ENCODE assay signal across 12 cellular contexts in genomic region chr15:95975212-95975611, GRCh38.
DNase-seq lines count a peak whose midpoint lies in the region; ATAC-seq, FAIRE-seq and TF ChIP-seq lines count a peak whose summit lies in the region.
"Had no signal": no experiment of that assay in that cellular context is flagged by ENCODE, and none has a peak within 500 bp of the region (broad histone marks: within the 10 kb centered on the region; RNA-seq: fewer than 3 reads in every experiment).

No MANE protein-coding gene starts in this region.

- no peaks in the 10 kb centered on the region for H3K79me2 ChIP-seq in GM12878 (ENCODE audit: control insufficient read depth, insufficient read depth, low read length)

- peak; percentile 31 for ATAC-seq in GM18861 (IDR thresholded peaks at IDR 0.05; ENCODE audit: unreplicated experiment)
- ATAC-seq in GM21515 (IDR thresholded peaks at IDR 0.05; ENCODE audit: unreplicated experiment), result peak; percentile 68
- ATAC-seq in HG03025 (IDR thresholded peaks at IDR 0.05; ENCODE audit: low FRiP score, unreplicated experiment), result peak; percentile 90
- ATAC-seq in GM12878, result peak; percentile 76
- ATAC-seq in upper lobe of left lung (ENCODE audit: low FRiP score in 2 of 2), result no peak
- ATAC-seq: activated T-cell treated with anti-CD3 and anti-CD28 coated beads, Interleukin-2, amount 50 U/mL, for 72 hours; Panc1; sciatic nerve; stimulated activated naive CD8-positive, alpha-beta T cell treated with anti-CD3 and anti-CD28 coated beads, Interleukin-15, amount 100 ng/mL, for 72 hours had no signal

- no peaks in the 10 kb centered on the region for H3K36me3 ChIP-seq in GM12878 (ENCODE audit: control insufficient read depth in 2 of 2, insufficient read depth in 2 of 2, low read length in 1 of 2)
- no peaks in the 10 kb centered on the region for H3K36me3 ChIP-seq in upper lobe of left lung

- TF ChIP-seq EP300 in GM12878 (IDR thresholded peaks at IDR 0.05; ENCODE audit: borderline replicate concordance in 1 of 2, control insufficient read depth in 1 of 2, low read depth in 2 of 2, low read length in 2 of 2) (peak in 1 of 2 experiments; percentile 8; a peak in 2 of 4 replicates), upper lobe of left lung (IDR thresholded peaks at IDR 0.05) (no peak)

- no peak for TF ChIP-seq POLR2A in GM12878 (IDR thresholded peaks at IDR 0.05; ENCODE audit: low read depth, low read length)
- TF ChIP-seq POLR2A in upper lobe of left lung (IDR thresholded peaks at IDR 0.05), result no peak

- peaks cover 32% of the 10 kb centered on the region for H3K4me1 ChIP-seq in GM12878 (ENCODE audit: control insufficient read depth, insufficient read depth, low read length)
- H3K4me1 ChIP-seq in upper lobe of left lung, result no peaks in the 10 kb centered on the region

- in situ Hi-C loops in GM12878 (cut with MboI), result no loop called here

- CTCF ChIA-PET in GM12878 (lab: Yijun Ruan, JAX), result interaction anchor here (0.5 kb wide), 1 partner anchor 23 kb away, joined by 3 read pairs; no protein-coding TSS in a partner anchor

- peak overlapping the region; percentile 46 for H3K4me2 ChIP-seq in GM12878 (ENCODE audit: control insufficient read depth, insufficient read depth)

- H2AFZ ChIP-seq in GM12878 (ENCODE audit: control insufficient read depth, low read depth, low read length), result peak overlapping the region; percentile 37

- H3K9me3 ChIP-seq in GM12878 (replicated peaks; ENCODE audit: control insufficient read depth, insufficient read depth, low read length) (peaks cover 1% of the 10 kb centered on the region; the same call in 2 of the 3 replicates), upper lobe of left lung (no peaks in the 10 kb centered on the region)

- peak; percentile 64 for FAIRE-seq in GM12878 (lab: Jason Lieb, UNC)

- H3K4me3 ChIP-seq in GM12878 (no peak overlapping the region), upper lobe of left lung (no peak overlapping the region)

- RAD21 ChIA-PET in GM12878 (lab: Charles Lee; ENCODE audit: unreplicated experiment), result interaction anchor here (1.0 to 2.9 kb wide), 5 partner anchors 12 to 83 kb away, joined by 3 to 13 read pairs (median 3); no protein-coding TSS in a partner anchor

- TF ChIP-seq CTCF in GM12878 (IDR thresholded peaks at IDR 0.05 in 2 of 3, conservative IDR thresholded peaks at IDR 0.05 in 1 of 3; ENCODE audit: control insufficient read depth in 2 of 3, extremely low read depth in 1 of 3, insufficient read depth in 1 of 3, low read depth in 3 of 3, low read length in 3 of 3), result no peak
- TF ChIP-seq CTCF in upper lobe of left lung (IDR thresholded peaks at IDR 0.05), result no peak

- 1% methylated on average over 4 of the region's 4 CpGs for WGBS in GM12878 (ENCODE audit: insufficient coverage, insufficient replicate concordance, low lambda C conversion rate, missing lambda C conversion rate)
- WGBS in upper lobe of left lung, 2 donors, result 71 to 83% methylated on average over 4 of the region's 4 CpGs

- no peak for TF ChIP-seq RAD21 in GM12878 (IDR thresholded peaks at IDR 0.05; ENCODE audit: insufficient read depth, low read depth, low read length)

- H3K27ac ChIP-seq in GM12878 (ENCODE audit: control insufficient read depth, insufficient read depth) (peak overlapping the region; percentile 84), upper lobe of left lung (no peak overlapping the region)

- H4K20me1 ChIP-seq in GM12878 (ENCODE audit: control insufficient read depth, insufficient read depth), result no peaks in the 10 kb centered on the region

- SMC1A ChIA-PET in GM12878 (lab: Charles Lee; ENCODE audit: uncharacterized antibody, unreplicated experiment), result interaction anchor here (1.1 to 2.8 kb wide), 6 partner anchors 9 to 83 kb away, joined by 3 to 21 read pairs (median 9); no protein-coding TSS in a partner anchor

- DNase-seq in GM12878 (ENCODE audit: low read depth, low spot score) (peak; percentile 68), NCI-H2107 treated with DMSO at 0.1 percent for 48 hours (lab: John Stamatoyannopoulos, UW; ENCODE audit: unreplicated experiment) (no peak), upper lobe of left lung (no peak)
- no peak for DNase-seq in activated CD4-positive, CD25-positive, alpha-beta regulatory T cell treated with anti-CD3 and anti-CD28 coated beads, Interleukin-2, amount 50 U/mL, for 72 hours
- DNase-seq: activated T-cell treated with anti-CD3 and anti-CD28 coated beads, Interleukin-2, amount 50 U/mL, for 72 hours; stimulated activated naive CD8-positive, alpha-beta T cell treated with anti-CD3 and anti-CD28 coated beads, Interleukin-15, amount 100 ng/mL, for 72 hours; T-helper 1 cell had no signal

- no TSS peak for BruUV-seq in GM12878 (replicated peaks; lab: Mats Ljungman, UMichigan)

- H3K27me3 ChIP-seq in GM12878 (replicated peaks in 1 of 2; ENCODE audit: control insufficient read depth in 2 of 2, insufficient read depth in 2 of 2, low read length in 1 of 2) (no peaks in the 10 kb centered on the region), upper lobe of left lung (no peaks in the 10 kb centered on the region)

- intact Hi-C loops in GM12878 (cut with micrococcal nuclease; ENCODE audit: unreplicated experiment), result loop anchor here (2.0 kb wide), 1 partner anchor 64 kb away; no protein-coding TSS in a partner anchor

- H3K9ac ChIP-seq in GM12878 (ENCODE audit: control insufficient read depth, insufficient read depth, low read length), result no peak overlapping the region

- POLR2A ChIA-PET in GM12878 (lab: Charles Lee), result interaction anchor here (0.8 kb wide), 1 partner anchor 13 kb away, joined by 4 read pairs; no protein-coding TSS in a partner anchor

TF ChIP-seq in GM12878, 131 proteins besides CTCF, POLR2A, EP300 and RAD21 (continues in another document):
- no peak for TF ChIP-seq MXI1 (IDR thresholded peaks at IDR 0.05; ENCODE audit: low read depth, low read length)
- TF ChIP-seq MEF2A (IDR thresholded peaks at IDR 0.05; ENCODE audit: insufficient read depth, low read depth, low read length), result peak; percentile 80
- TF ChIP-seq SPI1 (IDR thresholded peaks at IDR 0.05; ENCODE audit: borderline replicate concordance, insufficient read depth, low read depth, low read length), result no peak
- TF ChIP-seq NR2F1 (conservative IDR thresholded peaks at IDR 0.05), result peak; percentile 67
- no peak for TF ChIP-seq MEF2B (IDR thresholded peaks at IDR 0.05; ENCODE audit: partially characterized antibody, poor library complexity, severe bottlenecking)
- peak; percentile 42 for TF ChIP-seq BCL3 (IDR thresholded peaks at IDR 0.05; ENCODE audit: borderline replicate concordance, insufficient read depth, low read depth, low read length, poor library complexity, severe bottlenecking)
- TF ChIP-seq ATF2 (IDR thresholded peaks at IDR 0.05; ENCODE audit: low read length), result peak; percentile 70
- TF ChIP-seq EED (IDR thresholded peaks at IDR 0.05; ENCODE audit: low read depth), result peak; percentile 92
- peak; percentile 10; the same call in 1 of the 2 replicates for TF ChIP-seq SMC3 (IDR thresholded peaks at IDR 0.05; ENCODE audit: borderline replicate concordance, low read length)
- TF ChIP-seq PML (IDR thresholded peaks at IDR 0.05; ENCODE audit: low read length), result no peak
- peak; percentile 49; the same call in 1 of the 2 replicates for TF ChIP-seq PAX5 (IDR thresholded peaks at IDR 0.05; ENCODE audit: borderline replicate concordance, low read depth, low read length)
- TF ChIP-seq CBX5 (IDR thresholded peaks at IDR 0.05; ENCODE audit: low read depth), result peak; percentile 57; the same call in 1 of the 2 replicates
- peak; percentile 76 for TF ChIP-seq RELB (IDR thresholded peaks at IDR 0.05; ENCODE audit: low read depth)
- peak; percentile 82 for TF ChIP-seq FOXM1 (IDR thresholded peaks at IDR 0.05; ENCODE audit: low read depth, low read length)
- peak; percentile 58; the same call in 1 of the 2 replicates for TF ChIP-seq MTA3 (IDR thresholded peaks at IDR 0.05; ENCODE audit: borderline replicate concordance, low read length)
- TF ChIP-seq BCL11A (IDR thresholded peaks at IDR 0.05; ENCODE audit: low read depth, low read length), result 0 out of 2 replicates have a peak, but pooled peaks have one; percentile 43
- peak; percentile 21; the same call in 1 of the 2 replicates for TF ChIP-seq TCF12 (IDR thresholded peaks at IDR 0.05; ENCODE audit: low read depth, low read length)
- TF ChIP-seq TCF3 (IDR thresholded peaks at IDR 0.05; ENCODE audit: borderline replicate concordance, insufficient read depth, low read depth, low read length), result 0 out of 2 replicates have a peak, but pooled peaks have one; percentile 30

Comparison
In these comparisons a context has a peak if more than half of its experiments do, and no peak if none do; other contexts are left out.
1. ATAC-seq: peak in GM18861 (single experiment), GM21515 (single experiment), HG03025 (single experiment) and GM12878 (single experiment); none in upper lobe of left lung (0 of 2).